Comparison of ENCODE assay signal across 9 cellular contexts in the genomic region with DNA sequence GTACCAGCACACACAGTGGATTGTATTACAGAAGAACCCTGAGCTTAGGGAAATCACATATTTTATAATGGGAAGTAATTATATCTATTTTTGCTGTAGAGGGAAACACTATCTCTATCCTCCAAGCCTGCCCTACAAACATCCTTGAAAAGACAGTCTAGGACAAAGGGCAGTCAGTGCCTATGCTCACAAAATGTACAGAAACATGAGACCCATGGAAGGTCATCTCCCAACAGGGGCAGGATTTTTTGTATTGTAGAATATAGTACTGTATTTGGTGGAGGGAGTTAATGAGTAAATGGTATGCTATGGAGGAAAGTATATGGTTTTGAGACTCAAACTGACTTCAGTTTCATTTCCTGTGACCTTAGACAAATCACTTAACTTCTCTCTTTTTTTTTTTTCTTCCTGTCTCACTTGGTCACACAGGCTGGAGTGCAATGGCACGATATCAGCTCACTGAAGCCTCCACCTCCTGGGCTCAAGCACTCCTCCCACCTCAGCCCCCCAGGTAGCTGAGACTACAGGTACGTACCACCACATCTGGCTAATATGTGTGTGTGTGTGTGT. TPM values are rescaled to one million over a fixed set of nuclear protein-coding genes. Genes with fewer than 3 reads are reported as not detected.
DNase-seq lines count a peak whose midpoint lies in the region; ATAC-seq and TF ChIP-seq lines count a peak whose summit lies in the region.
"Had no signal": no experiment of that assay in that cellular context is flagged by ENCODE, and none has a peak within 500 bp of the region (broad histone marks: within the 10 kb centered on the region; RNA-seq: fewer than 3 reads in every experiment).

No MANE protein-coding gene starts in this region.

- TF ChIP-seq EP300 in stomach (IDR thresholded peaks at IDR 0.05) = no peak

- H3K36me3 ChIP-seq in brain microvascular endothelial cell (replicated peaks) (no peaks in the 10 kb centered on the region), stomach (peaks cover 0 to 3% (median 1%) of the 10 kb centered on the region in 4 donors)

- H3K4me3 ChIP-seq in brain microvascular endothelial cell (ENCODE audit: low read depth, low read length) (no peak overlapping the region), stomach (no peak overlapping the region)

- no peak overlapping the region for H3K27ac ChIP-seq in brain microvascular endothelial cell
- no peak overlapping the region for H3K27ac ChIP-seq in stomach

- H3K27me3 Mint-ChIP-seq in memory B cell = no peaks in the 10 kb centered on the region

- H3K4me3 Mint-ChIP-seq in memory B cell = peak overlapping the region; percentile 77

- no peaks in the 10 kb centered on the region for H3K9me3 ChIP-seq in stomach

- H3K4me1 Mint-ChIP-seq in memory B cell = peaks cover 20% of the 10 kb centered on the region

- peaks cover under 1 to 6% (median 2%) of the 10 kb centered on the region in 4 donors for H3K4me1 ChIP-seq in stomach

- peaks cover 11% of the 10 kb centered on the region for H3K36me3 Mint-ChIP-seq in memory B cell

- no peaks in the 10 kb centered on the region for H3K27me3 ChIP-seq in brain microvascular endothelial cell (replicated peaks)
- no peaks in the 10 kb centered on the region for H3K27me3 ChIP-seq in stomach

- TF ChIP-seq CTCF in brain microvascular endothelial cell (IDR thresholded peaks at IDR 0.05; ENCODE audit: low read depth, low read length, missing control alignments) = no peak
- TF ChIP-seq CTCF in stomach (IDR thresholded peaks at IDR 0.05) = no peak

- no peaks in the 10 kb centered on the region for H3K9me3 Mint-ChIP-seq in memory B cell

- intact Hi-C loops in stomach (cut with DNase I; ENCODE audit: low total_unique reads) = no loop called here

- WGBS in stomach, 5 donors = 69 to 89% (median 83%) methylated on average over 2 of the region's 2 CpGs

- H3K27ac Mint-ChIP-seq in memory B cell = peak overlapping the region; percentile 84

- in situ Hi-C loops in brain microvascular endothelial cell (cut with HindIII; ENCODE audit: low pct_ligation_motif_present, low sequenced_read_pairs) = no loop called here

- DNase-seq in memory B cell (ENCODE audit: low spot score in 2 of 2) = peak in 1 of 2 donors; percentile 31
- no peak for DNase-seq in mucosa of gallbladder (ENCODE audit: low spot score)
- no peak for DNase-seq in stimulated activated naive CD4-positive, alpha-beta T cell (lab: John Stamatoyannopoulos, UW)
- DNase-seq in brain microvascular endothelial cell = no peak
- no peak for DNase-seq in stomach
- DNase-seq: NCI-H226 had no signal

- no peak for TF ChIP-seq POLR2A in stomach (IDR thresholded peaks at IDR 0.05)

- peak; percentile 74 for ATAC-seq in GM18873 (IDR thresholded peaks at IDR 0.05; ENCODE audit: low FRiP score, unreplicated experiment)
- peak; percentile 87 for ATAC-seq in GM21786 (IDR thresholded peaks at IDR 0.05; ENCODE audit: unreplicated experiment)
- ATAC-seq in HG03558 (IDR thresholded peaks at IDR 0.05; ENCODE audit: extremely low read depth, unreplicated experiment) = peak; percentile 78
- ATAC-seq in memory B cell (ENCODE audit: low read depth) = peak; percentile 98

RNA-seq across cellular contexts. Expression of gene RAB14, which starts 5.8 kb away (rescaled TPM):
- total RNA-seq in mucosa of gallbladder (72.3 TPM), stomach (10 to 100 TPM; 16.8 to 60.4 (median 34.8) TPM)
- polyA plus RNA-seq in stomach = 10 to 100 TPM; 20.3 to 40.9 (median 25.5) TPM
